Comparison of ENCODE assay signal across 17 cellular contexts in genomic region chr2:24543252-24543651, GRCh38. TPM values are rescaled to one million over a fixed set of nuclear protein-coding genes. Genes with fewer than 3 reads are reported as not detected.
DNase-seq lines count a peak whose midpoint lies in the region; ATAC-seq, FAIRE-seq and TF ChIP-seq lines count a peak whose summit lies in the region.
"Had no signal": no experiment of that assay in that cellular context is flagged by ENCODE, and none has a peak within 500 bp of the region (broad histone marks: within the 10 kb centered on the region; RNA-seq: fewer than 3 reads in every experiment).

No MANE protein-coding gene starts in this region.

- peaks cover 8 to 68% (median 26%) of the 10 kb centered on the region in 9 donors for H3K9me3 Mint-ChIP-seq in naive thymus-derived CD8-positive, alpha-beta T cell

- H3K4me1 ChIP-seq in SK-N-SH (ENCODE audit: control insufficient read depth in 1 of 2, insufficient read depth in 2 of 2, low read depth in 1 of 2, low read length in 1 of 2) (no peaks in the 10 kb centered on the region), GM12878 (ENCODE audit: control insufficient read depth, insufficient read depth, low read length) (no peaks in the 10 kb centered on the region; the same call in 1 of the 2 replicates)

- no peaks in the 10 kb centered on the region for H3K27me3 Mint-ChIP-seq in naive thymus-derived CD8-positive, alpha-beta T cell
- H3K27me3 Mint-ChIP-seq: activated CD4-positive, alpha-beta T cell treated with anti-CD3 and anti-CD28 coated beads, Interleukin-2, amount 10 ng/mL, durations not matched to agents 7 days and 5 days had no signal

- CTCF ChIA-PET in SK-N-SH (lab: Yijun Ruan, JAX) (no interaction called here), GM12878 (lab: Yijun Ruan, JAX) (no interaction called here)

- 96% methylated on average over 2 of the region's 2 CpGs for WGBS in SK-N-SH (ENCODE audit: low lambda C conversion rate)
- WGBS in GM12878 (ENCODE audit: insufficient coverage, insufficient replicate concordance, low lambda C conversion rate, missing lambda C conversion rate) = 95% methylated on average over 2 of the region's 2 CpGs

- RAD21 ChIA-PET in GM12878 (lab: Charles Lee; ENCODE audit: unreplicated experiment) = no interaction called here

- H3K79me2 ChIP-seq in SK-N-SH (ENCODE audit: insufficient read depth) (no peaks in the 10 kb centered on the region; the same call in 1 of the 2 replicates), GM12878 (ENCODE audit: control insufficient read depth, insufficient read depth, low read length) (no peaks in the 10 kb centered on the region)

- H3K36me3 ChIP-seq in SK-N-SH (replicated peaks in 1 of 2; ENCODE audit: control insufficient read depth in 1 of 2, insufficient read depth in 2 of 2, low read length in 1 of 2) = peaks cover 0 to 3% of the 10 kb centered on the region in 2 experiments
- no peaks in the 10 kb centered on the region; a peak in 1 of 4 replicates for H3K36me3 ChIP-seq in GM12878 (ENCODE audit: control insufficient read depth in 2 of 2, insufficient read depth in 2 of 2, low read length in 1 of 2)
- H3K36me3 ChIP-seq: ovary had no signal

- peaks cover 24 to 58% (median 40%) of the 10 kb centered on the region in 4 donors for H3K4me1 Mint-ChIP-seq in naive thymus-derived CD8-positive, alpha-beta T cell

- intact Hi-C loops in GM12878 (cut with micrococcal nuclease; ENCODE audit: unreplicated experiment) = no loop called here

- H3K4me3 Mint-ChIP-seq in naive thymus-derived CD8-positive, alpha-beta T cell = no peak overlapping the region
- H3K4me3 Mint-ChIP-seq: activated CD4-positive, alpha-beta T cell treated with anti-CD3 and anti-CD28 coated beads, Interleukin-2, amount 10 ng/mL, durations not matched to agents 7 days and 5 days had no signal

- peak; percentile 41 for TF ChIP-seq CTCF in SK-N-SH (IDR thresholded peaks at IDR 0.05)
- TF ChIP-seq CTCF in GM12878 (IDR thresholded peaks at IDR 0.05 in 2 of 3, conservative IDR thresholded peaks at IDR 0.05 in 1 of 3; ENCODE audit: control insufficient read depth in 2 of 3, extremely low read depth in 1 of 3, insufficient read depth in 1 of 3, low read depth in 3 of 3, low read length in 3 of 3) = 0 out of 6 replicates have a peak, but pooled peaks of 1 of the 3 experiments have one; percentile 14

- no TSS peak for BruUV-seq in GM12878 (replicated peaks; lab: Mats Ljungman, UMichigan)

- no peak overlapping the region for H3K27ac ChIP-seq in SK-N-SH (ENCODE audit: low read depth in 2 of 2, low read length in 1 of 2)
- no peak overlapping the region for H3K27ac ChIP-seq in GM12878 (ENCODE audit: control insufficient read depth, insufficient read depth)
- H3K27ac ChIP-seq: ovary had no signal

- no peak overlapping the region for H3K4me2 ChIP-seq in SK-N-SH
- H3K4me2 ChIP-seq in GM12878 (ENCODE audit: control insufficient read depth, insufficient read depth) = no peak overlapping the region

- TF ChIP-seq RAD21 in SK-N-SH (IDR thresholded peaks at IDR 0.05; ENCODE audit: low read length) (no peak), GM12878 (IDR thresholded peaks at IDR 0.05; ENCODE audit: insufficient read depth, low read depth, low read length) (peak; percentile 30; the same call in 1 of the 2 replicates)

- SMC1A ChIA-PET in GM12878 (lab: Charles Lee; ENCODE audit: uncharacterized antibody, unreplicated experiment) = interaction anchor here (1.1 to 1.6 kb wide), 2 partner anchors 121 to 133 kb away, joined by 3 to 4 read pairs; no protein-coding TSS in a partner anchor

- no peak for FAIRE-seq in GM12878 (lab: Jason Lieb, UNC)
- FAIRE-seq: endometrium had no signal

- H4K20me1 ChIP-seq in SK-N-SH (ENCODE audit: insufficient read depth) (no peaks in the 10 kb centered on the region), GM12878 (ENCODE audit: control insufficient read depth, insufficient read depth) (no peaks in the 10 kb centered on the region)

- DNase-seq in SK-N-SH = no peak
- DNase-seq in HT-29 (ENCODE audit: low spot score) = peak; percentile 35
- DNase-seq in GM12878 (ENCODE audit: low read depth, low spot score) = no peak
- DNase-seq in naive thymus-derived CD8-positive, alpha-beta T cell = no peak
- no peak for DNase-seq in NCI-H1436 treated with DMSO at 0.1 percent for 48 hours (lab: John Stamatoyannopoulos, UW)
- DNase-seq: ACHN; activated CD4-positive, alpha-beta T cell treated with anti-CD3 and anti-CD28 coated beads, Interleukin-2, amount 10 ng/mL, durations not matched to agents 7 days and 5 days; GF-D8; NCI-H2029; ovary; SHP77 treated with DMSO at 0.1 percent for 48 hours; stimulated activated CD4-positive, alpha-beta T cell treated with anti-CD3 and anti-CD28 coated beads, Interleukin-4, amount 100 ng/mL, for 1 hour had no signal

- peaks cover 11 to 46% (median 44%) of the 10 kb centered on the region in 3 donors for H3K36me3 Mint-ChIP-seq in naive thymus-derived CD8-positive, alpha-beta T cell

- no peak for TF ChIP-seq EP300 in SK-N-SH (IDR thresholded peaks at IDR 0.05; ENCODE audit: borderline replicate concordance in 1 of 2, low read depth in 1 of 2, low read length in 1 of 2)
- TF ChIP-seq EP300 in GM12878 (IDR thresholded peaks at IDR 0.05; ENCODE audit: borderline replicate concordance in 1 of 2, control insufficient read depth in 1 of 2, low read depth in 2 of 2, low read length in 2 of 2) = no peak

- in situ Hi-C loops in GM12878 (cut with MboI) = no loop called here

- peak overlapping the region in 6 of 10 donors; percentile 2 to 33 (median 13) for H3K27ac Mint-ChIP-seq in naive thymus-derived CD8-positive, alpha-beta T cell
- H3K27ac Mint-ChIP-seq: activated CD4-positive, alpha-beta T cell treated with anti-CD3 and anti-CD28 coated beads, Interleukin-2, amount 10 ng/mL, durations not matched to agents 7 days and 5 days had no signal

- ATAC-seq in SK-N-SH treated with all-trans-retinoic acid at 6 μM for 48 hours (no peak), GM12878 (no peak), GM19452 (IDR thresholded peaks at IDR 0.05; ENCODE audit: unreplicated experiment) (no peak), HG03342 (IDR thresholded peaks at IDR 0.05; ENCODE audit: unreplicated experiment) (no peak)
- ATAC-seq in naive thymus-derived CD8-positive, alpha-beta T cell = no peak
- ATAC-seq: left lobe of liver had no signal

- H3K27me3 ChIP-seq in SK-N-SH (ENCODE audit: insufficient read depth) (no peaks in the 10 kb centered on the region), GM12878 (replicated peaks in 1 of 2; ENCODE audit: control insufficient read depth in 2 of 2, insufficient read depth in 2 of 2, low read length in 1 of 2) (no peaks in the 10 kb centered on the region)
- H3K27me3 ChIP-seq: ovary had no signal

- H3K9ac ChIP-seq in SK-N-SH (no peak overlapping the region), GM12878 (ENCODE audit: control insufficient read depth, insufficient read depth, low read length) (no peak overlapping the region)

- H2AFZ ChIP-seq in SK-N-SH (ENCODE audit: low read depth) = no peak overlapping the region
- no peak overlapping the region for H2AFZ ChIP-seq in GM12878 (ENCODE audit: control insufficient read depth, low read depth, low read length)

- no peaks in the 10 kb centered on the region for H3K9me2 ChIP-seq in SK-N-SH

- no peaks in the 10 kb centered on the region for H3F3A ChIP-seq in SK-N-SH (replicated peaks; ENCODE audit: insufficient read depth)

- TF ChIP-seq POLR2A in GM12878 (IDR thresholded peaks at IDR 0.05; ENCODE audit: low read depth, low read length) = no peak

- POLR2A ChIA-PET in SK-N-SH (lab: Yijun Ruan, JAX) = no interaction called here
- POLR2A ChIA-PET in GM12878 (lab: Charles Lee) = no interaction called here
- POLR2A ChIA-PET in naive thymus-derived CD8-positive, alpha-beta T cell (lab: Charles Lee) = no interaction called here

- H3K9me3 ChIP-seq in SK-N-SH (0 out of 2 replicates have a peak, but pooled peaks cover 11% of the 10 kb centered on the region), GM12878 (replicated peaks; ENCODE audit: control insufficient read depth, insufficient read depth, low read length) (peaks cover 10% of the 10 kb centered on the region; the same call in 2 of the 3 replicates)
- H3K9me3 ChIP-seq: ovary had no signal

- H3K4me3 ChIP-seq in SK-N-SH (ENCODE audit: low read depth in 2 of 2, low read length in 1 of 2) (no peak overlapping the region), GM12878 (no peak overlapping the region)
- H3K4me3 ChIP-seq: ovary had no signal

TF ChIP-seq in SK-N-SH, 30 proteins besides CTCF, POLR2A, EP300 and RAD21 (continues in another document):
- no peak for TF ChIP-seq TEAD4 (IDR thresholded peaks at IDR 0.05; ENCODE audit: borderline replicate concordance, insufficient read depth)
- no peak for TF ChIP-seq ELF1 (IDR thresholded peaks at IDR 0.05)

TF ChIP-seq in GM12878, 131 proteins besides CTCF, POLR2A, EP300 and RAD21 (continues in another document):
- no peak for TF ChIP-seq ZNF274 (IDR thresholded peaks at IDR 0.05; ENCODE audit: insufficient read depth, insufficient read length)
- TF ChIP-seq, protein P1, sequence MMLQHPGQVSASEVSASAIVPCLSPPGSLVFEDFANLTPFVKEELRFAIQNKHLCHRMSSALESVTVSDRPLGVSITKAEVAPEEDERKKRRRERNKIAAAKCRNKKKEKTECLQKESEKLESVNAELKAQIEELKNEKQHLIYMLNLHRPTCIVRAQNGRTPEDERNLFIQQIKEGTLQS (IDR thresholded peaks at IDR 0.05; ENCODE audit: borderline replicate concordance, extremely low read depth, low read depth, low read length) = no peak

RNA-seq across cellular contexts. Expression of gene NCOA1, which starts 52.2 kb away (rescaled TPM):
- polyA plus RNA-seq in SK-N-SH (2012; rRNA removed) (10.7 and 13.1 TPM in 2 replicates), GM12878 (2011; rRNA removed) (32.0 and 35.6 TPM in 2 replicates), GM12878 (2014; fragmentation: Illumina TruSeq; extraction: Trizol) (8.7 and 9.4 TPM in 2 replicates), GM12878 (2014; fragmentation: Nextera tagmentation; extraction: Ambion mirVana) (1 to 10 TPM; 1.9 to 3.3 TPM), GM12878 (2014; rRNA removed) (4.8 and 5.1 TPM in 2 replicates), GM12878 (2016; fragmentation: Nextera tagmentation; extraction: Ambion mirVana) (1 to 10 TPM; 1.8 to 2.4 TPM)
- polyA plus RNA-seq in SK-N-SH (2012; cell fraction: cytosol; rRNA removed) = 10.1 and 12.0 TPM in 2 replicates
- polyA plus RNA-seq in SK-N-SH (2012; cell fraction: nucleus; rRNA removed) = 10.0 and 17.1 TPM in 2 replicates
- total RNA-seq in HT-29 (2014; rRNA removed; shearing (Covaris generic)) = 2.9 and 4.0 TPM in 2 replicates
- total RNA-seq in GM12878 (2013; cell fraction: nucleolus; rRNA removed) = 60.6 and 70.3 TPM in 2 replicates
- total RNA-seq in GM12878 (2014; rRNA removed) (7.1 and 8.0 TPM in 2 replicates), GM12878 (2014; rRNA removed; fragmentation: Illumina TruSeq; extraction: Trizol) (7.9 and 8.3 TPM in 2 replicates), GM12878 (2021) (6.3 and 7.3 TPM in 2 replicates)
- polyA plus RNA-seq in GM12878 (2011; ENCODE audit: low read depth) = 7.8 TPM
- polyA plus RNA-seq in GM12878 (2011; cell fraction: cytosol; rRNA removed) = 23.4 and 24.4 TPM in 2 replicates
- polyA plus RNA-seq in GM12878 (2011; cell fraction: nucleus; rRNA removed) = 24.2 and 27.9 TPM in 2 replicates
- 9.6 and 10.4 TPM in 2 replicates for polyA plus RNA-seq in GM12878 (2012)
- polyA minus RNA-seq in GM12878 (2011; rRNA and poly(A)+ RNA removed) = 88.3 and 108 TPM in 2 replicates
- 19.0 and 19.9 TPM in 2 replicates for polyA minus RNA-seq in GM12878 (2011; cell fraction: cytosol; rRNA and poly(A)+ RNA removed)
- polyA minus RNA-seq in GM12878 (2011; cell fraction: nucleus; rRNA and poly(A)+ RNA removed) = 60.0 and 123 TPM in 2 replicates
- 10 to 100 TPM; 41.3 to 44.8 TPM for total RNA-seq in naive thymus-derived CD8-positive, alpha-beta T cell
- polyA plus RNA-seq in naive thymus-derived CD8-positive, alpha-beta T cell = 10 to 100 TPM; 13.0 to 27.2 (median 23.7) TPM

Comparison
In these comparisons a context has a peak if more than half of its experiments do, and no peak if none do; other contexts are left out.
1. Of the 26 proteins assayed by ChIP-seq in both GM12878 and SK-N-SH: peak only in GM12878: RAD21; only in SK-N-SH: none; in both: none; in neither: 24; mixed calls (peak in some experiments, not most) for 1.